22 cellular contexts compared by ENCODE assay signal in genomic region chr7:489876-490275, GRCh38.
"Had no signal": no experiment of that assay in that cellular context is flagged by ENCODE, and none has a peak within 500 bp of the region (broad histone marks: within the 10 kb centered on the region; RNA-seq: fewer than 3 reads in every experiment).

No MANE protein-coding gene starts in this region.

- H3K9me3 Mint-ChIP-seq: activated B cell treated with CpG ODN at 0.5 μM for 24 hours; activated CD4-positive, alpha-beta memory T cell treated with anti-CD3 and anti-CD28 coated beads for 36 hours; activated naive CD8-positive, alpha-beta T cell treated with anti-CD3 and anti-CD28 coated beads for 36 hours; activated T-helper 17 cell treated with anti-CD3 and anti-CD28 coated beads, Interleukin-2, amount 50 U/mL, for 72 hours; natural killer cell treated with Interleukin-12 subunit alpha and Interleukin-12 subunit beta and Interleukin-15 and Interleukin-18, amount 100 ng/mL, for 72 hours; stimulated activated naive CD8-positive, alpha-beta T cell treated with anti-CD3 and anti-CD28 coated beads, Interleukin-15, Interleukin-2, amounts not matched to agents 100 ng/mL and 50 ng/mL, for 24 hours; T-helper 2 cell treated with Interferon-gamma antibody and Interleukin-4, amounts not matched to agents 5 μg/mL and 100 μg/mL, for 36 hours had no signal

- H3K27me3 Mint-ChIP-seq: activated naive CD8-positive, alpha-beta T cell treated with anti-CD3 and anti-CD28 coated beads for 36 hours had no signal

- H3K4me3 ChIP-seq: body of pancreas, hepatocyte, lower lobe of right lung had no signal

- H3K27me3 ChIP-seq: body of pancreas, hepatocyte had no signal

- FAIRE-seq: colon, islet of Langerhans had no signal

- H3K4me1 Mint-ChIP-seq: activated naive CD8-positive, alpha-beta T cell treated with anti-CD3 and anti-CD28 coated beads for 36 hours; activated T-helper 17 cell treated with anti-CD3 and anti-CD28 coated beads, Interleukin-2, amount 50 U/mL, for 72 hours had no signal

- H3K36me3 Mint-ChIP-seq: activated CD4-positive, alpha-beta memory T cell treated with anti-CD3 and anti-CD28 coated beads for 36 hours; activated naive CD8-positive, alpha-beta T cell treated with anti-CD3 and anti-CD28 coated beads for 36 hours; natural killer cell treated with Interleukin-12 subunit alpha and Interleukin-12 subunit beta and Interleukin-15 and Interleukin-18, amount 100 ng/mL, for 72 hours had no signal

- H3K36me3 ChIP-seq: lower lobe of right lung had no signal

- ATAC-seq: activated T-helper 17 cell treated with anti-CD3 and anti-CD28 coated beads, Interleukin-2, amount 50 U/mL, for 72 hours; body of pancreas; lower lobe of right lung; right cardiac atrium had no signal

- DNase-seq: activated B cell treated with CpG ODN at 0.5 μM for 24 hours; activated CD4-positive, alpha-beta memory T cell treated with anti-CD3 and anti-CD28 coated beads for 36 hours; activated CD4-positive, alpha-beta T cell treated with anti-CD3 and anti-CD28 coated beads for 4 hours; activated naive CD4-positive, alpha-beta T cell; activated naive CD8-positive, alpha-beta T cell treated with anti-CD3 and anti-CD28 coated beads for 36 hours; activated T-cell treated with anti-CD3 and anti-CD28 coated beads for 4 hours; amniotic stem cell; caudate nucleus; endodermal cell; foreskin fibroblast; trophoblast cell had no signal

- H3K27ac ChIP-seq: body of pancreas, epithelial cell of prostate, hepatocyte, lower lobe of right lung had no signal

- H3K27ac Mint-ChIP-seq: activated B cell treated with CpG ODN at 0.5 μM for 24 hours; activated CD4-positive, alpha-beta memory T cell treated with anti-CD3 and anti-CD28 coated beads for 36 hours; activated naive CD8-positive, alpha-beta T cell treated with anti-CD3 and anti-CD28 coated beads for 36 hours; activated T-helper 17 cell treated with anti-CD3 and anti-CD28 coated beads, Interleukin-2, amount 50 U/mL, for 72 hours; endodermal cell; natural killer cell treated with Interleukin-12 subunit alpha and Interleukin-12 subunit beta and Interleukin-15 and Interleukin-18, amount 100 ng/mL, for 72 hours; stimulated activated naive CD8-positive, alpha-beta T cell treated with anti-CD3 and anti-CD28 coated beads, Interleukin-15, Interleukin-2, amounts not matched to agents 100 ng/mL and 50 ng/mL, for 24 hours; T-helper 2 cell treated with Interferon-gamma antibody and Interleukin-4, amounts not matched to agents 5 μg/mL and 100 μg/mL, for 36 hours had no signal

- H3K4me3 Mint-ChIP-seq: activated B cell treated with CpG ODN at 0.5 μM for 24 hours; activated CD4-positive, alpha-beta memory T cell treated with anti-CD3 and anti-CD28 coated beads for 36 hours; activated naive CD8-positive, alpha-beta T cell treated with anti-CD3 and anti-CD28 coated beads for 36 hours; activated T-helper 17 cell treated with anti-CD3 and anti-CD28 coated beads, Interleukin-2, amount 50 U/mL, for 72 hours; endodermal cell; natural killer cell treated with Interleukin-12 subunit alpha and Interleukin-12 subunit beta and Interleukin-15 and Interleukin-18, amount 100 ng/mL, for 72 hours; stimulated activated naive CD8-positive, alpha-beta T cell treated with anti-CD3 and anti-CD28 coated beads, Interleukin-15, Interleukin-2, amounts not matched to agents 100 ng/mL and 50 ng/mL, for 24 hours; T-helper 2 cell treated with Interferon-gamma antibody and Interleukin-4, amounts not matched to agents 5 μg/mL and 100 μg/mL, for 36 hours had no signal

- H3K9me3 ChIP-seq: body of pancreas, lower lobe of right lung had no signal
